Comparison of ENCODE assay signal across 1 cellular context in genomic region chr12:104413330-104413729, GRCh38.
TF ChIP-seq lines count a peak whose summit lies in the region.

No MANE protein-coding gene starts in this region.

TF ChIP-seq in HepG2, 621 proteins besides CTCF, POLR2A, EP300 and RAD21:
- no peak for TF ChIP-seq ZNF251 (CRISPR knock-in tag; IDR thresholded peaks at IDR 0.05)
- no peak for TF ChIP-seq NFIB (CRISPR knock-in tag; IDR thresholded peaks at IDR 0.05; ENCODE audit: borderline replicate concordance)
- TF ChIP-seq SNAPC2 (CRISPR knock-in tag; IDR thresholded peaks at IDR 0.05) = no peak
- peak; percentile 66 for TF ChIP-seq CEBPB (IDR thresholded peaks at IDR 0.05; ENCODE audit: borderline replicate concordance, low read depth, low read length)
- TF ChIP-seq PRDM4 (CRISPR knock-in tag; IDR thresholded peaks at IDR 0.05; ENCODE audit: borderline replicate concordance) = no peak
- TF ChIP-seq ZNF512B (CRISPR knock-in tag; IDR thresholded peaks at IDR 0.05; ENCODE audit: borderline replicate concordance) = no peak
- TF ChIP-seq NRL (CRISPR knock-in tag; IDR thresholded peaks at IDR 0.05; ENCODE audit: borderline replicate concordance) = no peak
- no peak for TF ChIP-seq RARA (CRISPR knock-in tag; IDR thresholded peaks at IDR 0.05)
